8 cellular contexts compared by ENCODE assay signal in genomic region chr14:58297762-58298476, GRCh38. TPM values are rescaled to one million over a fixed set of nuclear protein-coding genes. Genes with fewer than 3 reads are reported as not detected.
A peak's percentile ranks its signal among the peaks of the same experiment; 100 is the strongest.
DNase-seq lines count a peak whose midpoint lies in the region; ATAC-seq and TF ChIP-seq lines count a peak whose summit lies in the region.

No MANE protein-coding gene starts in this region.

- H3K27ac ChIP-seq in DND-41 (ENCODE audit: low read length) = peak overlapping the region; percentile 95
- H3K27ac ChIP-seq in KOPT-K1 (ENCODE audit: low read depth, low read length, poor library complexity, severe bottlenecking) = peak overlapping the region; percentile 95
- peak overlapping the region; percentile 93 to 98 (median 96) for H3K27ac ChIP-seq in Peyer's patch
- H3K27ac ChIP-seq in naive thymus-derived CD4-positive, alpha-beta T cell (ENCODE audit: low read depth, low read length) = peak overlapping the region; percentile 94

- CTCF ChIA-PET in naive thymus-derived CD4-positive, alpha-beta T cell (lab: Charles Lee) = interaction anchor here (0.7 to 0.9 kb wide), 3 partner anchors 10 to 130 kb away, joined by 3 to 4 read pairs (median 3); partner anchors contain the start of genes KIAA0586, TIMM9 and TOMM20L

- no peak overlapping the region for H3K27ac Mint-ChIP-seq in activated T-helper 1 cell treated with anti-CD3 and anti-CD28 coated beads, Interleukin-12 subunit alpha, Interleukin-12 subunit beta, Interleukin-2, Interleukin-4 antibody, amounts not matched to agents 30 ng/mL and 10 ng/mL and 1 ng/mL, durations not matched to agents 14 hours and 24 hours and 36 hours
- no peak overlapping the region for H3K27ac Mint-ChIP-seq in naive thymus-derived CD4-positive, alpha-beta T cell
- no peak overlapping the region for H3K27ac Mint-ChIP-seq in stimulated activated naive B cell treated with anti-CD40 and anti-IgM and Interleukin-4, amounts not matched to agents 10 μg/mL and 1 μg/mL and 100 μg/mL, for 72 hours

- ATAC-seq in DND-41 (ENCODE audit: insufficient read depth, low read depth) (peak; percentile 86), GM21786 (IDR thresholded peaks at IDR 0.05; ENCODE audit: unreplicated experiment) (peak; percentile 81)
- peak; percentile 91 for ATAC-seq in naive thymus-derived CD4-positive, alpha-beta T cell
- ATAC-seq in stimulated activated naive B cell treated with anti-CD40 and anti-IgM and Interleukin-4, amounts not matched to agents 10 μg/mL and 1 μg/mL and 100 μg/mL, for 72 hours (replicated peaks) = peak; percentile 85 to 87

- peaks cover 34% of the 10 kb centered on the region for H3K36me3 ChIP-seq in DND-41 (ENCODE audit: insufficient read depth, low read length)
- H3K36me3 ChIP-seq in KOPT-K1 (ENCODE audit: insufficient read depth, low read length) = peaks cover 43% of the 10 kb centered on the region
- H3K36me3 ChIP-seq in Peyer's patch = peaks cover 0 to 35% (median 0%) of the 10 kb centered on the region in 3 donors
- peaks cover 0 to 28% (median 4%) of the 10 kb centered on the region in 3 experiments for H3K36me3 ChIP-seq in naive thymus-derived CD4-positive, alpha-beta T cell (ENCODE audit: control insufficient read depth in 2 of 3, insufficient read depth in 3 of 3, low read length in 3 of 3)

- POLR2A ChIA-PET in naive thymus-derived CD4-positive, alpha-beta T cell (lab: Charles Lee) = interaction anchor here (0.6 to 5.5 kb wide), 43 partner anchors 8 to 1951 kb away, joined by 3 to 63 read pairs (median 4); partner anchors contain the start of genes ACTR10, DAAM1, JKAMP and KIAA0586

- peaks cover 40% of the 10 kb centered on the region for H3K36me3 Mint-ChIP-seq in activated T-helper 1 cell treated with anti-CD3 and anti-CD28 coated beads, Interleukin-12 subunit alpha, Interleukin-12 subunit beta, Interleukin-2, Interleukin-4 antibody, amounts not matched to agents 30 ng/mL and 10 ng/mL and 1 ng/mL, durations not matched to agents 14 hours and 24 hours and 36 hours (ENCODE audit: low read depth)
- H3K36me3 Mint-ChIP-seq in naive thymus-derived CD4-positive, alpha-beta T cell = peaks cover 0 to 30% (median 13%) of the 10 kb centered on the region in 5 donors
- peaks cover 23 to 31% of the 10 kb centered on the region in 2 donors for H3K36me3 Mint-ChIP-seq in stimulated activated naive B cell treated with anti-CD40 and anti-IgM and Interleukin-4, amounts not matched to agents 10 μg/mL and 1 μg/mL and 100 μg/mL, for 72 hours

- intact Hi-C loops in activated T-helper 1 cell treated with anti-CD3 and anti-CD28 coated beads, Interleukin-12 subunit alpha, Interleukin-12 subunit beta, Interleukin-2, Interleukin-4 antibody, amounts not matched to agents 30 ng/mL and 10 ng/mL and 1 ng/mL, durations not matched to agents 14 hours and 24 hours and 36 hours (cut with micrococcal nuclease) = loop anchor here (1.0 to 5.0 kb wide), 13 partner anchors 17 to 1951 kb away; partner anchors contain the start of genes ACTR10, AP5M1, DAAM1 and DACT1
- intact Hi-C loops in naive thymus-derived CD4-positive, alpha-beta T cell (cut with micrococcal nuclease) = loop anchor here (1.0 to 5.0 kb wide), 20 partner anchors 10 to 1951 kb away; partner anchors contain the start of genes DAAM1 (in 2 of the 2), KIAA0586 (in 2 of the 2), PSMA3 (in 2 of the 2) and TIMM9 (in 2 of the 2)

- peaks cover 53% of the 10 kb centered on the region for H3K4me1 Mint-ChIP-seq in activated T-helper 1 cell treated with anti-CD3 and anti-CD28 coated beads, Interleukin-12 subunit alpha, Interleukin-12 subunit beta, Interleukin-2, Interleukin-4 antibody, amounts not matched to agents 30 ng/mL and 10 ng/mL and 1 ng/mL, durations not matched to agents 14 hours and 24 hours and 36 hours (ENCODE audit: low read depth)
- peaks cover 36 to 64% (median 55%) of the 10 kb centered on the region in 7 donors for H3K4me1 Mint-ChIP-seq in naive thymus-derived CD4-positive, alpha-beta T cell
- H3K4me1 Mint-ChIP-seq in stimulated activated naive B cell treated with anti-CD40 and anti-IgM and Interleukin-4, amounts not matched to agents 10 μg/mL and 1 μg/mL and 100 μg/mL, for 72 hours = peaks cover 10 to 13% of the 10 kb centered on the region in 2 donors

- H3K4me2 ChIP-seq in DND-41 (ENCODE audit: insufficient read depth, low read length) = peak overlapping the region; percentile 86; the same call in 1 of the 2 replicates

- TF ChIP-seq POLR2A in Peyer's patch (IDR thresholded peaks at IDR 0.05) = peak; percentile 57 to 68

- H3K4me1 ChIP-seq in DND-41 (ENCODE audit: insufficient read depth, low read length) (peaks cover 47% of the 10 kb centered on the region), Peyer's patch (peaks cover 0 to 11% (median 0%) of the 10 kb centered on the region in 4 donors)
- peaks cover 17 to 23% of the 10 kb centered on the region in 2 donors for H3K4me1 ChIP-seq in naive thymus-derived CD4-positive, alpha-beta T cell (ENCODE audit: control insufficient read depth in 2 of 2, insufficient read depth in 2 of 2, low read length in 2 of 2)

- H3K9me3 Mint-ChIP-seq in activated T-helper 1 cell treated with anti-CD3 and anti-CD28 coated beads, Interleukin-12 subunit alpha, Interleukin-12 subunit beta, Interleukin-2, Interleukin-4 antibody, amounts not matched to agents 30 ng/mL and 10 ng/mL and 1 ng/mL, durations not matched to agents 14 hours and 24 hours and 36 hours = no peaks in the 10 kb centered on the region
- no peaks in the 10 kb centered on the region for H3K9me3 Mint-ChIP-seq in naive thymus-derived CD4-positive, alpha-beta T cell
- H3K9me3 Mint-ChIP-seq in stimulated activated naive B cell treated with anti-CD40 and anti-IgM and Interleukin-4, amounts not matched to agents 10 μg/mL and 1 μg/mL and 100 μg/mL, for 72 hours = no peaks in the 10 kb centered on the region

- H3K4me3 Mint-ChIP-seq in activated T-helper 1 cell treated with anti-CD3 and anti-CD28 coated beads, Interleukin-12 subunit alpha, Interleukin-12 subunit beta, Interleukin-2, Interleukin-4 antibody, amounts not matched to agents 30 ng/mL and 10 ng/mL and 1 ng/mL, durations not matched to agents 14 hours and 24 hours and 36 hours = no peak overlapping the region
- no peak overlapping the region for H3K4me3 Mint-ChIP-seq in naive thymus-derived CD4-positive, alpha-beta T cell
- H3K4me3 Mint-ChIP-seq in stimulated activated naive B cell treated with anti-CD40 and anti-IgM and Interleukin-4, amounts not matched to agents 10 μg/mL and 1 μg/mL and 100 μg/mL, for 72 hours = no peak overlapping the region

- H3K9me3 ChIP-seq in DND-41 (ENCODE audit: insufficient read depth, low read length, severe bottlenecking) (no peaks in the 10 kb centered on the region), KOPT-K1 (ENCODE audit: insufficient read depth, low read length, poor library complexity, severe bottlenecking) (no peaks in the 10 kb centered on the region), Peyer's patch (no peaks in the 10 kb centered on the region)
- no peaks in the 10 kb centered on the region for H3K9me3 ChIP-seq in naive thymus-derived CD4-positive, alpha-beta T cell (ENCODE audit: control insufficient read depth in 2 of 3, low read length in 3 of 3)

- no peaks in the 10 kb centered on the region for H3K27me3 Mint-ChIP-seq in activated T-helper 1 cell treated with anti-CD3 and anti-CD28 coated beads, Interleukin-12 subunit alpha, Interleukin-12 subunit beta, Interleukin-2, Interleukin-4 antibody, amounts not matched to agents 30 ng/mL and 10 ng/mL and 1 ng/mL, durations not matched to agents 14 hours and 24 hours and 36 hours (ENCODE audit: insufficient read depth)
- H3K27me3 Mint-ChIP-seq in naive thymus-derived CD4-positive, alpha-beta T cell = no peaks in the 10 kb centered on the region
- H3K27me3 Mint-ChIP-seq in stimulated activated naive B cell treated with anti-CD40 and anti-IgM and Interleukin-4, amounts not matched to agents 10 μg/mL and 1 μg/mL and 100 μg/mL, for 72 hours = no peaks in the 10 kb centered on the region

- H3K27me3 ChIP-seq in DND-41 (ENCODE audit: insufficient read depth, low read length, poor library complexity) = no peaks in the 10 kb centered on the region
- no peaks in the 10 kb centered on the region for H3K27me3 ChIP-seq in Peyer's patch
- no peaks in the 10 kb centered on the region for H3K27me3 ChIP-seq in naive thymus-derived CD4-positive, alpha-beta T cell (ENCODE audit: control insufficient read depth in 2 of 2, insufficient read depth in 2 of 2, low read length in 2 of 2)

- DNase-seq in DND-41 (peak; percentile 99), Peyer's patch (peak; percentile 97 to 99 (median 98)), fibroblast of mammary gland (ENCODE audit: low read depth) (peak; percentile 100)
- DNase-seq in activated T-helper 1 cell treated with anti-CD3 and anti-CD28 coated beads, Interleukin-12 subunit alpha, Interleukin-12 subunit beta, Interleukin-2, Interleukin-4 antibody, amounts not matched to agents 30 ng/mL and 10 ng/mL and 1 ng/mL, durations not matched to agents 14 hours and 24 hours and 36 hours (ENCODE audit: low spot score) = peak; percentile 97
- DNase-seq in naive thymus-derived CD4-positive, alpha-beta T cell = peak; percentile 90 to 100 (median 99)
- peak; percentile 97 for DNase-seq in stimulated activated naive B cell treated with anti-CD40 and anti-IgM and Interleukin-4, amounts not matched to agents 10 μg/mL and 1 μg/mL and 100 μg/mL, for 72 hours

- peak overlapping the region; percentile 89 for H2AFZ ChIP-seq in DND-41 (ENCODE audit: low read depth, low read length)

- H3K79me2 ChIP-seq in DND-41 (ENCODE audit: insufficient read depth, low read length) = peaks cover 86% of the 10 kb centered on the region

- TF ChIP-seq CTCF in DND-41 (IDR thresholded peaks at IDR 0.05; ENCODE audit: borderline replicate concordance, extremely low read depth, low read length, poor library complexity, severe bottlenecking) (peak; percentile 25), Peyer's patch (IDR thresholded peaks at IDR 0.05) (peak in 2 of 6 experiments; percentile 5 to 14), fibroblast of mammary gland (conservative IDR thresholded peaks at IDR 0.05; ENCODE audit: control insufficient read depth, insufficient read depth, low read depth, low read length) (no peak)

- H3K9ac ChIP-seq in DND-41 (ENCODE audit: low read depth, low read length) = peak overlapping the region; percentile 77

- peaks cover 39% of the 10 kb centered on the region for H4K20me1 ChIP-seq in DND-41 (ENCODE audit: insufficient read depth, low read length)

- H3K4me3 ChIP-seq in DND-41 (ENCODE audit: low read depth in 1 of 2, low read length in 2 of 2) = peak overlapping the region; percentile 80 to 90
- H3K4me3 ChIP-seq in Peyer's patch = peak overlapping the region; percentile 77 to 86 (median 86)
- peak overlapping the region; percentile 98 for H3K4me3 ChIP-seq in fibroblast of mammary gland (ENCODE audit: control insufficient read depth, low read depth, low read length)
- H3K4me3 ChIP-seq in naive thymus-derived CD4-positive, alpha-beta T cell (ENCODE audit: low read length) = peak overlapping the region; percentile 91

RNA-seq across cellular contexts. Expression of gene ARID4A, which starts 0.4 kb away (rescaled TPM):
- 10 to 100 TPM; 22.9 to 66.0 (median 26.7) TPM for total RNA-seq in Peyer's patch
- 21.4 and 26.3 TPM in 2 replicates for total RNA-seq in activated T-helper 1 cell treated with anti-CD3 and anti-CD28 coated beads, Interleukin-12 subunit alpha, Interleukin-12 subunit beta, Interleukin-2, Interleukin-4 antibody, amounts not matched to agents 30 ng/mL and 10 ng/mL and 1 ng/mL, durations not matched to agents 14 hours and 24 hours and 36 hours
- 10 to 100 TPM; 29.0 to 79.2 (median 73.3) TPM for total RNA-seq in naive thymus-derived CD4-positive, alpha-beta T cell
- polyA plus RNA-seq in naive thymus-derived CD4-positive, alpha-beta T cell = 10 to 100 TPM; 25.7 to 34.5 TPM

RNA-seq across cellular contexts. Expression of gene PSMA3, which starts 53.3 kb away (rescaled TPM):
- total RNA-seq in Peyer's patch = 100 to 1,000 TPM in 2 of 4 donors, 10 to 100 TPM in 2; 78.5 to 199 (median 112) TPM
- total RNA-seq in activated T-helper 1 cell treated with anti-CD3 and anti-CD28 coated beads, Interleukin-12 subunit alpha, Interleukin-12 subunit beta, Interleukin-2, Interleukin-4 antibody, amounts not matched to agents 30 ng/mL and 10 ng/mL and 1 ng/mL, durations not matched to agents 14 hours and 24 hours and 36 hours = 453 and 500 TPM in 2 replicates
- 100 to 1,000 TPM in 2 of 5 experiments, 10 to 100 TPM in 3; 76.5 to 357 (median 97.1) TPM for total RNA-seq in naive thymus-derived CD4-positive, alpha-beta T cell
- 100 to 1,000 TPM; 161 to 163 TPM for polyA plus RNA-seq in naive thymus-derived CD4-positive, alpha-beta T cell

Comparison
In these comparisons a context has a peak if more than half of its experiments do, and no peak if none do; other contexts are left out.
1. Peak in every context shown above with its lines: DNase-seq, ATAC-seq, H3K4me3 ChIP-seq and H3K27ac ChIP-seq.